In the genomic region with DNA sequence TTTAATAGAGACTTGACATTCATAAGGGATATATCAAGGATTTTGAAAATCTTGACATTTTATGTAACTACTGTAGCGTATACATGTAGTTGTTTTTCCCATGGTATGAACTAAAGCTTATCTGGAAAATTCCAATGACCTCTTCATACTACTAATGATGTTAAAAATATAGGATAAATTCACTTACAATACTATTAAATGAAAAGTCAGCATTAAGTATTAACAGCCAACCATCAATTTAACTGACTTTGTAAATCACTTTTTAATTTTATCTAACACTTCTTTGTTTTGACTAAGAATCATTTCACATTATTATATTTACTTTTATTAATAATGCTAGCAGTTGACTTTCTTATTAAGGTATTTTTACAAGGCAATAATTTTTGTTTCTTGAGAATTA, we compare ENCODE assay signal across 40 cellular contexts.
"Had no signal": no experiment of that assay in that cellular context is flagged by ENCODE, and none has a peak within 500 bp of the region (broad histone marks: within the 10 kb centered on the region; RNA-seq: fewer than 3 reads in every experiment).

No MANE protein-coding gene starts in this region.

- ATAC-seq: activated T-cell treated with anti-CD3 and anti-CD28 coated beads, Interleukin-2, amount 50 U/mL, for 72 hours; activated T-helper 17 cell treated with anti-CD3 and anti-CD28 coated beads, Interleukin-2, amount 50 U/mL, for 72 hours; PC-3; Right ventricle myocardium inferior; SK-N-SH treated with all-trans-retinoic acid at 6 μM for 48 hours; T-cell had no signal

- DNase-seq: activated B cell treated with CpG ODN at 0.5 μM for 24 hours; activated CD4-positive, alpha-beta memory T cell treated with anti-CD3 and anti-CD28 coated beads for 36 hours; activated CD4-positive, alpha-beta T cell treated with anti-CD3 and anti-CD28 coated beads for 4 hours; activated CD4-positive, alpha-beta T cell treated with anti-CD3 and anti-CD28 coated beads, Interleukin-2, amount 50 U/mL, for 1 hour; activated CD4-positive, CD25-positive, alpha-beta regulatory T cell treated with anti-CD3 and anti-CD28 coated beads, Interleukin-2, amount 50 U/mL, for 72 hours; activated CD8-positive, alpha-beta memory T cell treated with anti-CD3 and anti-CD28 coated beads, Interleukin-2, amount 50 U/mL, for 4 hours; activated effector memory CD4-positive, alpha-beta T cell treated with anti-CD3 and anti-CD28 coated beads, Interleukin-2, amount 50 U/mL, for 16 hours; activated naive CD4-positive, alpha-beta T cell; activated naive CD4-positive, alpha-beta T cell treated with anti-CD3 and anti-CD28 coated beads, Interleukin-2, amount 50 U/mL, for 16 hours; activated naive CD8-positive, alpha-beta T cell treated with anti-CD3 and anti-CD28 coated beads for 36 hours; activated T-cell treated with anti-CD3 and anti-CD28 coated beads, Interleukin-2, amount 50 U/mL, for 1 hour; activated T-cell treated with anti-CD3 and anti-CD28 coated beads, Interleukin-2, amount 50 U/mL, for 72 hours; amygdala; cerebellar nuclear complex; KG1; MM.1S; MV-4-11; NCI-H1092; NCI-H1436 treated with DMSO at 0.1 percent for 48 hours; NCI-H1694 treated with DMSO at 0.1 percent for 48 hours; NCI-H2029; NCI-H2107; NCI-H2171; NCI-H510A; NCI-H526; NCI-H748 treated with DMSO at 0.1 percent for 48 hours; NK-92 treated with Interleukin-12 subunit alpha and Interleukin-12 subunit beta, amount 100 ng/mL, for 24 hours; PC-3; Peyer's patch; SIG-M5; T-cell; T-helper 2 cell; T-helper 9 cell had no signal

- H3K4me1 ChIP-seq: ascending aorta had no signal

- H3K27ac ChIP-seq: ascending aorta, cardiac muscle cell, Peyer's patch, RWPE1, VCaP had no signal

- H3K27me3 ChIP-seq: ascending aorta, cardiac muscle cell, Peyer's patch had no signal

- H3K9me3 ChIP-seq: ascending aorta, Peyer's patch had no signal

- H3K4me3 ChIP-seq: ascending aorta, cardiac muscle cell, Peyer's patch had no signal
